1 cellular context compared by ENCODE assay signal in genomic region chr22:50115693-50116092, GRCh38.
TF ChIP-seq lines count a peak whose summit lies in the region.

No MANE protein-coding gene starts in this region.

TF ChIP-seq in IMR-90, 13 proteins besides CTCF, POLR2A, EP300 and RAD21 (continued from another document):
- TF ChIP-seq ELK1 (IDR thresholded peaks at IDR 0.05; ENCODE audit: borderline replicate concordance, low read depth, low read length), result no peak
- TF ChIP-seq CHD1 (IDR thresholded peaks at IDR 0.05; ENCODE audit: low read depth, low read length), result no peak
- no peak for TF ChIP-seq BHLHE40 (IDR thresholded peaks at IDR 0.05; ENCODE audit: low read depth, low read length)
- TF ChIP-seq MAFK (IDR thresholded peaks at IDR 0.05; ENCODE audit: low read depth, low read length), result no peak
- TF ChIP-seq MAZ (IDR thresholded peaks at IDR 0.05; ENCODE audit: borderline replicate concordance, low read depth, low read length), result no peak
TF ChIP-seq in IMR-90: peak in this region for 0.
